In the genomic region with DNA sequence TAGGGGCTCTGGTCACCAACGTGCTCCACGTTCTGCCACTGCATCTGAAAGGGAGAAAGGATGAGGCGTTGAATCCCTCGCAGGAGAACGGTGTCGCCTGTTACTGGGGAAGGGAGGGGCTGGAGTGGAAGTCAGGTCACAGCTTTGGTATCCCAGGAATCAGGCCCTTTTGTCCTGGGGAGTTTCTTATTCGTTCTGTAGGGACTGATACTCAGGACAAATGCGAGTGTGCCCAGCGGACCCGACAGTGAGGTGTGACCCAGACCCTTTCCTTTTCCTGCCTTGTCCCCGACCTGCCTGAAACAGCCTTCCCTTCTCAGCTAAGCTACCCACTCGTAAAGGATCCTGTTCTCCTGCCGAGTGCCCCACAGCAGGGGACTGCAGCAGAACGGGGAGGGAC, we compare ENCODE assay signal across 1 cellular context.
TF ChIP-seq lines count a peak whose summit lies in the region.

No MANE protein-coding gene starts in this region.

TF ChIP-seq in H1, 55 proteins besides CTCF, POLR2A, EP300 and RAD21 (continued from another document):
- no peak for TF ChIP-seq SIRT6 (IDR thresholded peaks at IDR 0.05; ENCODE audit: low read length)
- TF ChIP-seq SRF (IDR thresholded peaks at IDR 0.05; ENCODE audit: low read depth, low read length) = no peak
- TF ChIP-seq RFX5 (IDR thresholded peaks at IDR 0.05; ENCODE audit: borderline replicate concordance, low read depth, low read length) = no peak
- no peak for TF ChIP-seq RNF2 (IDR thresholded peaks at IDR 0.05; ENCODE audit: borderline replicate concordance, low read depth, low read length, missing control alignments, poor library complexity, severe bottlenecking)
TF ChIP-seq in H1: peak in this region for 0.
